In the genomic region with DNA sequence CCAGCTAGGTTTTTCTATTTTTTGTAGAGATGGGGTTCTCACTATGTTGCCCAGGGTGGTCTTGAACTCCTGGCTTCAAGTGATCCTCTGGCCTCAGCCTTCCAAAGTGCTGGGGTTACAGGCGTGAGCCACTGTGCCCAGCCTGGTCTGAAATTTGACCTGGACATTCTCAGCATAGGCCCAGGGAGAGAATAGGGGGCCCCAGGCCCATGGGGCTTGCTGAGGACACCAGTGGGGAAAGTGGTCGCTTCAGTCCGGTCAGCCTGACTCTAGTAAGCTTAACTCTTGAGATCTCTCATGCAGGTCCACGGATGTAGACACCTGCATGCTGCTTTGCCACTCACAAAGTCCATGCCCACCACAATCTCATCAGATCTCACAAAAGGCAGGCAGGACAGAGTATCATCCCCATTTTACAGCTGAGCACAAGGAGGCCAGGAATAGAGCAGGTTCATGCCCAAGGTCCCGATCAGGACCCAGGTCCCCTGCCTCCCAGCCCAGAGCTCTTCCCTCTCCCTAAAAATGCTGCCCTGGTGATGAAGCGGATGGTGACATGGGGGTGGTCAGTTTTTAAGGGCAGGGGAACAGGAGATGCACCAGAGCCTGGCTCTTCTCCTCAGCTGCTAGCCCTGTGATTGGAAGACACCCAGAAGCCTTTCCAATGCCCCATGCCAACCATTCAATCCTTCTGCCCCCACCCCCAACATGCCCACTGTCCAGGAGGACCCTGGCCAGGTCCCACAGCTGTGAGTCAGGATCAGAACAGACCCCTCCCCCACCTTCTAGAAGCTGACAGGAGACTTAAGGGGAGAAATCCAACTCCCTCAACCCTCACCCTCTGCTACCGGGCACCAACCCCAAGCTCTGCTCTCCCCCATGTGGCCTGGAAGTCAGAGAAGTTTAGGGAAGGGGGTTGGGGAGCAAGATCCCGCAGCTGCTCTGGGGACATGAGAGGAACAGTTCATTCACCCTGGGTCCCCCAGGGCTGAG, we compare ENCODE assay signal across 9 cellular contexts. TPM values are rescaled to one million over a fixed set of nuclear protein-coding genes. Genes with fewer than 3 reads are reported as not detected.
DNase-seq lines count a peak whose midpoint lies in the region; ATAC-seq, FAIRE-seq and TF ChIP-seq lines count a peak whose summit lies in the region.
"Had no signal": no experiment of that assay in that cellular context is flagged by ENCODE, and none has a peak within 500 bp of the region (broad histone marks: within the 10 kb centered on the region; RNA-seq: fewer than 3 reads in every experiment).

No MANE protein-coding gene starts in this region.

- H3K9me3 ChIP-seq in A549 (no peaks in the 10 kb centered on the region), HCT116 (ENCODE audit: control insufficient read depth in 1 of 2, insufficient read depth in 1 of 2, low read depth in 1 of 2, low read length in 2 of 2) (no peaks in the 10 kb centered on the region), breast epithelium (no peaks in the 10 kb centered on the region)

- CTCF ChIA-PET in A549 (lab: Yijun Ruan, JAX) (interaction anchor here (0.6 to 6.9 kb wide), 3 partner anchors 13 to 67 kb away, joined by 3 to 53 read pairs (median 8); partner anchors contain the start of gene SF3A3), HCT116 (lab: Charles Lee) (no interaction called here)

- TF ChIP-seq EP300 in A549 (IDR thresholded peaks at IDR 0.05): no peak

- H3K27ac ChIP-seq in A549 (peak overlapping the region; percentile 90 to 91; a peak in 4 of 6 replicates), HCT116 (ENCODE audit: low read depth, low read length) (peak overlapping the region; percentile 49), breast epithelium (peak overlapping the region; percentile 90 to 92)

- BruUV-seq in HCT116 (replicated peaks; lab: Mats Ljungman, UMichigan): no TSS peak

- WGBS in A549 (ENCODE audit: missing lambda C conversion rate): 93% methylated on average over 3 of the region's 8 CpGs

- ATAC-seq in A549 (no peak), HCT116 (no peak), HG02840 (IDR thresholded peaks at IDR 0.05; ENCODE audit: low FRiP score, unreplicated experiment) (no peak)

- H3K4me1 ChIP-seq in A549 (peaks cover 44% of the 10 kb centered on the region), HCT116 (ENCODE audit: control insufficient read depth in 1 of 2, insufficient read depth in 2 of 2, low read length in 2 of 2) (peaks cover 48 to 67% of the 10 kb centered on the region in 2 experiments), breast epithelium (peaks cover 5 to 27% of the 10 kb centered on the region in 2 donors)

- H2AFZ ChIP-seq in HCT116 (ENCODE audit: low read depth, low read length, poor library complexity, severe bottlenecking): no peak overlapping the region

- H3K4me3 ChIP-seq in A549: peak overlapping the region; percentile 82; the same call in 1 of the 3 replicates
- H3K4me3 ChIP-seq in HCT116 (replicated peaks in 1 of 2; ENCODE audit: low read depth in 1 of 2, low read length in 2 of 2): peak overlapping the region; percentile 80 to 88
- H3K4me3 ChIP-seq in breast epithelium: peak overlapping the region; percentile 61 to 91 (median 73)

- H3K27me3 ChIP-seq in HCT116 (ENCODE audit: insufficient read depth, low read length) (no peaks in the 10 kb centered on the region), breast epithelium (no peaks in the 10 kb centered on the region)

- H3K9ac ChIP-seq in HCT116 (ENCODE audit: low read length): peak overlapping the region; percentile 74

- TF ChIP-seq RAD21 in A549 (conservative IDR thresholded peaks at IDR 0.05 in 1 of 2, IDR thresholded peaks at IDR 0.05 in 1 of 2) (no peak), HCT116 (IDR thresholded peaks at IDR 0.05; ENCODE audit: low read depth) (no peak)

- RAD21 ChIA-PET in HCT116 (lab: Charles Lee; ENCODE audit: low non-redundant PET in 1 of 2, low total read pairs in 2 of 2, uncharacterized antibody in 2 of 2, unreplicated experiment in 2 of 2): interaction anchor here in 1 of 2 experiments (0.7 kb wide), 1 partner anchor 9 kb away, joined by 5 read pairs; no protein-coding TSS in a partner anchor

- intact Hi-C loops in HCT116 (cut with micrococcal nuclease): no loop called here
- intact Hi-C loops in breast epithelium (cut with DNase I; ENCODE audit: low total_unique reads): no loop called here

- H3K79me2 ChIP-seq in HCT116 (ENCODE audit: insufficient read depth, low read length): peaks cover 53% of the 10 kb centered on the region

- no peak for TF ChIP-seq CTCF in A549 (IDR thresholded peaks at IDR 0.05)
- TF ChIP-seq CTCF in HCT116 (IDR thresholded peaks at IDR 0.05 in 2 of 3, conservative IDR thresholded peaks at IDR 0.05 in 1 of 3; ENCODE audit: borderline replicate concordance in 1 of 3, insufficient read depth in 1 of 3, low read depth in 2 of 3, low read length in 2 of 3): no peak
- TF ChIP-seq CTCF in breast epithelium (IDR thresholded peaks at IDR 0.05): no peak

- no peak for FAIRE-seq in A549 (lab: Jason Lieb, UNC)

- H3K36me3 ChIP-seq in HCT116 (ENCODE audit: control insufficient read depth in 1 of 2, insufficient read depth in 2 of 2, low read length in 2 of 2) (peaks cover under 1 to 6% of the 10 kb centered on the region in 2 experiments; a peak in 2 of 4 replicates), breast epithelium (no peaks in the 10 kb centered on the region)

- H3K9me2 ChIP-seq in HCT116 (ENCODE audit: insufficient read depth): no peaks in the 10 kb centered on the region

- DNase-seq in A549 (ENCODE audit: low read depth in 1 of 2, low spot score in 1 of 2) (no peak), HCT116 (ENCODE audit: low read depth, low spot score) (no peak), breast epithelium (ENCODE audit: low spot score in 2 of 2) (no peak), mesenteric fat pad (ENCODE audit: low spot score) (peak; percentile 41), superior temporal gyrus (ENCODE audit: extremely low spot score) (no peak), NCI-H2107 (lab: John Stamatoyannopoulos, UW) (no peak)
- DNase-seq in activated effector memory CD4-positive, alpha-beta T cell treated with anti-CD3 and anti-CD28 coated beads, Interleukin-2, amount 50 U/mL, for 16 hours: no peak
- DNase-seq: stimulated activated CD4-positive, alpha-beta T cell treated with anti-CD3 and anti-CD28 coated beads, Interleukin-4, amount 100 ng/mL, for 24 hours had no signal

- TF ChIP-seq POLR2A in A549 (IDR thresholded peaks at IDR 0.05; ENCODE audit: low read length) (no peak), HCT116 (IDR thresholded peaks at IDR 0.05; ENCODE audit: borderline replicate concordance, extremely low read depth, insufficient read depth, insufficient read length) (no peak), breast epithelium (IDR thresholded peaks at IDR 0.05) (no peak)

- H4K20me1 ChIP-seq in HCT116 (ENCODE audit: insufficient read depth): no peaks in the 10 kb centered on the region

- POLR2A ChIA-PET in A549 (lab: Yijun Ruan, JAX): no interaction called here
- POLR2A ChIA-PET in HCT116 (lab: Charles Lee): interaction anchor here (1.2 kb wide), 1 partner anchor 9 kb away, joined by 3 read pairs; the partner anchor contains the start of gene UTP11

- H3K4me2 ChIP-seq in A549 (peak overlapping the region; percentile 90), HCT116 (ENCODE audit: low read length) (peak overlapping the region; percentile 82)

RNA-seq across cellular contexts. Expression of gene FHL3, which starts 1.8 kb away (rescaled TPM):
- polyA plus RNA-seq in A549 (2011; rRNA removed) (1.4 and 2.0 TPM in 2 replicates), A549 (2017; fragmentation: RNase III; extraction: RNeasy Plus Mini Kit Qiagen cat#74134 plus additional on column Dnase treatment) (4.3 to 5.9 TPM (median 5.4 TPM) in 3 replicates)
- 3.1 and 4.4 TPM in 2 replicates for polyA plus RNA-seq in A549 (2012; cell fraction: cytosol; rRNA removed)
- polyA plus RNA-seq in A549 (2012; cell fraction: nucleus; rRNA removed): 5.0 and 6.4 TPM in 2 replicates
- 4.4 and 4.6 TPM in 2 replicates for polyA minus RNA-seq in A549 (2011; rRNA and poly(A)+ RNA removed)
- total RNA-seq in HCT116 (2021; ENCODE audit: unreplicated experiment) (22.5 TPM), breast epithelium (10 to 100 TPM; 11.8 to 22.6 (median 21.4) TPM), mesenteric fat pad (13.6 TPM)
- 27.5 and 29.5 TPM in 2 replicates for polyA plus RNA-seq in HCT116 (2012)

RNA-seq across cellular contexts. Expression of gene UTP11, which starts 9.0 kb away (rescaled TPM):
- polyA plus RNA-seq in A549 (2011; rRNA removed) (27.0 and 37.6 TPM in 2 replicates), A549 (2017; fragmentation: RNase III; extraction: RNeasy Plus Mini Kit Qiagen cat#74134 plus additional on column Dnase treatment) (43.1 to 53.1 TPM (median 44.8 TPM) in 3 replicates)
- polyA plus RNA-seq in A549 (2012; cell fraction: cytosol; rRNA removed): 15.3 and 16.7 TPM in 2 replicates
- 5.9 and 11.9 TPM in 2 replicates for polyA plus RNA-seq in A549 (2012; cell fraction: nucleus; rRNA removed)
- polyA minus RNA-seq in A549 (2011; rRNA and poly(A)+ RNA removed): 7.3 and 10.5 TPM in 2 replicates
- total RNA-seq in HCT116 (2021; ENCODE audit: unreplicated experiment) (47.5 TPM), breast epithelium (10 to 100 TPM; 22.6 to 29.2 (median 25.6) TPM), mesenteric fat pad (35.3 TPM)
- polyA plus RNA-seq in HCT116 (2012): 14.0 and 20.2 TPM in 2 replicates

RNA-seq across cellular contexts. Expression of gene SF3A3, which starts 13.7 kb away (rescaled TPM):
- polyA plus RNA-seq in A549 (2011; rRNA removed): 53.5 and 62.6 TPM in 2 replicates
- 21.8 and 24.7 TPM in 2 replicates for polyA plus RNA-seq in A549 (2012; cell fraction: cytosol; rRNA removed)
- 10.9 and 15.5 TPM in 2 replicates for polyA plus RNA-seq in A549 (2012; cell fraction: nucleus; rRNA removed)
- 99.2 to 101 TPM (median 101 TPM) in 3 replicates for polyA plus RNA-seq in A549 (2017; fragmentation: RNase III; extraction: RNeasy Plus Mini Kit Qiagen cat#74134 plus additional on column Dnase treatment)
- 18.5 and 23.7 TPM in 2 replicates for polyA minus RNA-seq in A549 (2011; rRNA and poly(A)+ RNA removed)
- 74.4 TPM for total RNA-seq in HCT116 (2021; ENCODE audit: unreplicated experiment)
- polyA plus RNA-seq in HCT116 (2012): 31.9 and 37.4 TPM in 2 replicates
- total RNA-seq in breast epithelium: 10 to 100 TPM; 51.8 to 61.8 (median 54.4) TPM
- total RNA-seq in mesenteric fat pad: 46.7 TPM

RNA-seq across cellular contexts. Expression of gene POU3F1, which starts 43.0 kb away (rescaled TPM):
- polyA plus RNA-seq in A549 (2011; rRNA removed): not detected in 2 replicates
- polyA plus RNA-seq in A549 (2012; cell fraction: cytosol; rRNA removed): not detected in 2 replicates
- 0.09 TPM in 1 of 2 replicates, not detected in the other for polyA plus RNA-seq in A549 (2012; cell fraction: nucleus; rRNA removed)
- not detected in 3 replicates for polyA plus RNA-seq in A549 (2017; fragmentation: RNase III; extraction: RNeasy Plus Mini Kit Qiagen cat#74134 plus additional on column Dnase treatment)
- polyA minus RNA-seq in A549 (2011; rRNA and poly(A)+ RNA removed): not detected in 2 replicates
- total RNA-seq in HCT116 (2021; ENCODE audit: unreplicated experiment): not detected
- polyA plus RNA-seq in HCT116 (2012): 0.08 TPM in 1 of 2 replicates, not detected in the other
- total RNA-seq in breast epithelium: under 1 TPM in 1 of 3 donors, not detected in 2; 0.29 TPM
- 0.19 TPM for total RNA-seq in mesenteric fat pad

RNA-seq across cellular contexts. Expression of gene INPP5B, which starts 56.7 kb away (rescaled TPM):
- 11.1 and 11.5 TPM in 2 replicates for polyA plus RNA-seq in A549 (2011; rRNA removed)
- polyA plus RNA-seq in A549 (2012; cell fraction: cytosol; rRNA removed): 4.3 and 5.1 TPM in 2 replicates
- 11.4 and 12.0 TPM in 2 replicates for polyA plus RNA-seq in A549 (2012; cell fraction: nucleus; rRNA removed)
- 4.3 to 5.7 TPM (median 4.9 TPM) in 3 replicates for polyA plus RNA-seq in A549 (2017; fragmentation: RNase III; extraction: RNeasy Plus Mini Kit Qiagen cat#74134 plus additional on column Dnase treatment)
- 11.8 and 12.2 TPM in 2 replicates for polyA minus RNA-seq in A549 (2011; rRNA and poly(A)+ RNA removed)
- total RNA-seq in HCT116 (2021; ENCODE audit: unreplicated experiment): 20.8 TPM
- polyA plus RNA-seq in HCT116 (2012): 12.0 and 14.9 TPM in 2 replicates
- total RNA-seq in breast epithelium: 10 to 100 TPM; 21.3 to 34.1 (median 25.6) TPM
- 28.8 TPM for total RNA-seq in mesenteric fat pad
